Comparison of ENCODE assay signal across 16 cellular contexts in the genomic region with DNA sequence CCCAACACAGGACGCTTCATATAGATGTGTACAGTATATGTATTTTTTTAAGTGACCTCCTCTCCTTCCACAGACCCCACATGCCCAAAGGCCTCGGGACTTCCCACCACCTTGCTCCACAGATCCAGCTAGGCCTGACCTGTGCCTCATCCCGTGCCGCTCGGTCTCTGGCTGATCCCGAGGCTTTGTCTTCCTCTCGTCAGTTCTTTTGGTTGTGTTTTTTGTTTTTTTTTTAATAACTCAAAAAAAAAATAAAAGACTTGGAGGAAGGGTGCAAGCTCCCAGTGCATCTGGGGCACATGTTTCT. TPM values are rescaled to one million over a fixed set of nuclear protein-coding genes. Genes with fewer than 3 reads are reported as not detected.
DNase-seq lines count a peak whose midpoint lies in the region; ATAC-seq and TF ChIP-seq lines count a peak whose summit lies in the region.
"Had no signal": no experiment of that assay in that cellular context is flagged by ENCODE, and none has a peak within 500 bp of the region (broad histone marks: within the 10 kb centered on the region; RNA-seq: fewer than 3 reads in every experiment).

No MANE protein-coding gene starts in this region.

- H3K4me1 Mint-ChIP-seq in natural killer cell: peaks cover 11 to 20% of the 10 kb centered on the region in 2 donors
- peaks cover 6 to 16% of the 10 kb centered on the region in 2 donors for H3K4me1 Mint-ChIP-seq in natural killer cell treated with Interleukin-12 subunit alpha and Interleukin-12 subunit beta and Interleukin-15 and Interleukin-18, amount 100 ng/mL, for 72 hours (ENCODE audit: low read depth in 2 of 2)
- H3K4me1 Mint-ChIP-seq in central memory CD8-positive, alpha-beta T cell: peaks cover 31% of the 10 kb centered on the region
- H3K4me1 Mint-ChIP-seq in stimulated activated naive B cell treated with anti-CD40 and anti-IgM and Interleukin-4, amounts not matched to agents 10 μg/mL and 1 μg/mL and 100 μg/mL, for 72 hours: peaks cover 49 to 62% of the 10 kb centered on the region in 2 donors

- H3K4me3 Mint-ChIP-seq in natural killer cell: peak overlapping the region; percentile 45
- H3K4me3 Mint-ChIP-seq in natural killer cell treated with Interleukin-12 subunit alpha and Interleukin-12 subunit beta and Interleukin-15 and Interleukin-18, amount 100 ng/mL, for 72 hours: no peak overlapping the region
- no peak overlapping the region for H3K4me3 Mint-ChIP-seq in central memory CD8-positive, alpha-beta T cell
- peak overlapping the region; percentile 61 to 70 for H3K4me3 Mint-ChIP-seq in stimulated activated naive B cell treated with anti-CD40 and anti-IgM and Interleukin-4, amounts not matched to agents 10 μg/mL and 1 μg/mL and 100 μg/mL, for 72 hours

- DNase-seq in natural killer cell (no peak), NCI-H526 treated with DMSO at 0.1 percent for 48 hours (lab: John Stamatoyannopoulos, UW) (no peak), DMS 273 (lab: John Stamatoyannopoulos, UW; ENCODE audit: unreplicated experiment) (no peak), NCI-H1092 treated with DMSO at 0.1 percent for 48 hours (lab: John Stamatoyannopoulos, UW) (no peak)
- DNase-seq in natural killer cell treated with Interleukin-12 subunit alpha and Interleukin-12 subunit beta and Interleukin-15 and Interleukin-18, amount 100 ng/mL, for 72 hours (ENCODE audit: low spot score): no peak
- DNase-seq in central memory CD8-positive, alpha-beta T cell (ENCODE audit: low spot score in 2 of 2): no peak
- DNase-seq in stimulated activated naive B cell treated with anti-CD40 and anti-IgM and Interleukin-4, amounts not matched to agents 10 μg/mL and 1 μg/mL and 100 μg/mL, for 72 hours: peak; percentile 30
- DNase-seq: anterior cingulate cortex; foreskin keratinocyte; GF-D8; hypothalamus; NCI-H1417 treated with DMSO at 0.1 percent for 48 hours; SK-N-SH; stimulated activated CD4-positive, alpha-beta T cell treated with anti-CD3 and anti-CD28 coated beads, Interleukin-1b, Interleukin-23, amount 100 ng/mL, for 48 hours had no signal

- H3K27me3 Mint-ChIP-seq in natural killer cell (ENCODE audit: low read depth in 2 of 2): no peaks in the 10 kb centered on the region
- no peaks in the 10 kb centered on the region for H3K27me3 Mint-ChIP-seq in natural killer cell treated with Interleukin-12 subunit alpha and Interleukin-12 subunit beta and Interleukin-15 and Interleukin-18, amount 100 ng/mL, for 72 hours
- no peaks in the 10 kb centered on the region for H3K27me3 Mint-ChIP-seq in central memory CD8-positive, alpha-beta T cell
- peaks cover 0 to 6% of the 10 kb centered on the region in 2 donors for H3K27me3 Mint-ChIP-seq in stimulated activated naive B cell treated with anti-CD40 and anti-IgM and Interleukin-4, amounts not matched to agents 10 μg/mL and 1 μg/mL and 100 μg/mL, for 72 hours

- no peaks in the 10 kb centered on the region for H3K36me3 Mint-ChIP-seq in natural killer cell
- H3K36me3 Mint-ChIP-seq in natural killer cell treated with Interleukin-12 subunit alpha and Interleukin-12 subunit beta and Interleukin-15 and Interleukin-18, amount 100 ng/mL, for 72 hours: peaks cover 21% of the 10 kb centered on the region
- peaks cover 93% of the 10 kb centered on the region for H3K36me3 Mint-ChIP-seq in central memory CD8-positive, alpha-beta T cell (ENCODE audit: insufficient read depth)
- peaks cover 54 to 82% of the 10 kb centered on the region in 2 donors for H3K36me3 Mint-ChIP-seq in stimulated activated naive B cell treated with anti-CD40 and anti-IgM and Interleukin-4, amounts not matched to agents 10 μg/mL and 1 μg/mL and 100 μg/mL, for 72 hours

- H3K27ac Mint-ChIP-seq in natural killer cell: peak overlapping the region; percentile 74 to 84
- peak overlapping the region in 1 of 2 donors; percentile 71 for H3K27ac Mint-ChIP-seq in natural killer cell treated with Interleukin-12 subunit alpha and Interleukin-12 subunit beta and Interleukin-15 and Interleukin-18, amount 100 ng/mL, for 72 hours
- peak overlapping the region; percentile 89 for H3K27ac Mint-ChIP-seq in central memory CD8-positive, alpha-beta T cell (ENCODE audit: low read depth)
- peak overlapping the region; percentile 98 for H3K27ac Mint-ChIP-seq in stimulated activated naive B cell treated with anti-CD40 and anti-IgM and Interleukin-4, amounts not matched to agents 10 μg/mL and 1 μg/mL and 100 μg/mL, for 72 hours

- H3K9me3 Mint-ChIP-seq in natural killer cell: no peaks in the 10 kb centered on the region
- no peaks in the 10 kb centered on the region for H3K9me3 Mint-ChIP-seq in natural killer cell treated with Interleukin-12 subunit alpha and Interleukin-12 subunit beta and Interleukin-15 and Interleukin-18, amount 100 ng/mL, for 72 hours
- no peaks in the 10 kb centered on the region for H3K9me3 Mint-ChIP-seq in central memory CD8-positive, alpha-beta T cell
- no peaks in the 10 kb centered on the region for H3K9me3 Mint-ChIP-seq in stimulated activated naive B cell treated with anti-CD40 and anti-IgM and Interleukin-4, amounts not matched to agents 10 μg/mL and 1 μg/mL and 100 μg/mL, for 72 hours

- intact Hi-C loops in natural killer cell (cut with micrococcal nuclease): no loop called here

- peak in 1 of 3 donors; percentile 1 for ATAC-seq in natural killer cell
- no peak for ATAC-seq in natural killer cell treated with Interleukin-12 subunit alpha and Interleukin-12 subunit beta and Interleukin-15 and Interleukin-18, amount 100 ng/mL, for 72 hours
- peak; percentile 15 for ATAC-seq in HG02759 (IDR thresholded peaks at IDR 0.05; ENCODE audit: unreplicated experiment)
- no peak for ATAC-seq in central memory CD8-positive, alpha-beta T cell (replicated peaks; ENCODE audit: extremely low read depth, poor library complexity, severe bottlenecking)
- peak in 1 of 2 donors; percentile 9 for ATAC-seq in stimulated activated naive B cell treated with anti-CD40 and anti-IgM and Interleukin-4, amounts not matched to agents 10 μg/mL and 1 μg/mL and 100 μg/mL, for 72 hours (replicated peaks)
- ATAC-seq: foreskin keratinocyte, sciatic nerve had no signal

- TF ChIP-seq CTCF in natural killer cell (IDR thresholded peaks at IDR 0.05): no peak

RNA-seq across cellular contexts. Expression of a gene that starts 12.7 kb away (rescaled TPM):
- 100 to 1,000 TPM; 550 to 913 (median 748) TPM for total RNA-seq in natural killer cell
- 100 to 1,000 TPM; 767 to 771 TPM for total RNA-seq in natural killer cell treated with Interleukin-12 subunit alpha and Interleukin-12 subunit beta and Interleukin-15 and Interleukin-18, amount 100 ng/mL, for 72 hours

RNA-seq across cellular contexts. Expression of a gene that starts 42.5 kb away (rescaled TPM):
- total RNA-seq in natural killer cell: 10 to 100 TPM; 51.5 to 62.6 (median 51.7) TPM
- total RNA-seq in natural killer cell treated with Interleukin-12 subunit alpha and Interleukin-12 subunit beta and Interleukin-15 and Interleukin-18, amount 100 ng/mL, for 72 hours: 100 to 1,000 TPM in 1 of 2 donors, 10 to 100 TPM in 1; 70.0 to 140 TPM

RNA-seq across cellular contexts. Expression of a gene that starts 49.6 kb away (rescaled TPM):
- total RNA-seq in natural killer cell: 1,000 to 10,000 TPM; 1,744 to 2,278 (median 2,016) TPM
- total RNA-seq in natural killer cell treated with Interleukin-12 subunit alpha and Interleukin-12 subunit beta and Interleukin-15 and Interleukin-18, amount 100 ng/mL, for 72 hours: 1,000 to 10,000 TPM; 1,429 to 1,580 TPM

Comparison
In these comparisons a context has a peak if more than half of its experiments do, and no peak if none do; other contexts are left out.
1. H3K4me3 Mint-ChIP-seq: peak in natural killer cell (single experiment) and stimulated activated naive B cell treated with anti-CD40 and anti-IgM and Interleukin-4, amounts not matched to agents 10 μg/mL and 1 μg/mL and 100 μg/mL, for 72 hours (2 of 2); none in natural killer cell treated with Interleukin-12 subunit alpha and Interleukin-12 subunit beta and Interleukin-15 and Interleukin-18, amount 100 ng/mL, for 72 hours (single experiment) and central memory CD8-positive, alpha-beta T cell (single experiment).